23 cellular contexts compared by ENCODE assay signal in the genomic region with DNA sequence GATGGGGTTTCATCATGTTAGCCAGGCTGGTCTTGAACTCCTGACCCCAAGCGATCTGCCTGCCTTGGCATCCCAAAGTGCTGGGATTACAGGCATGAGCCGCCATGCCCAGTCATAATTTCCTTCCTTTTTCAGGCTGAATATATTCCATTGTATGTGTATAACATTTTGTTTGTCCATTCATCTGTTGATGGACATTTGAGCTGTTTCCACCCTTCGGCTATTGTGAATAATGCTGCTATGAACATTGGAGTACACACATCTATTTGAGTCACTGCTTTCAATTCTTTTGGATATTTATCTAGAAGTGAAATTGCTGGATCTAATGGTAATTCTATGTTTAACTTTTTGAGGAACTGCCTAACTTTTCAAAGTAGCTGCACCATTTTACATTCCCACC. TPM values are rescaled to one million over a fixed set of nuclear protein-coding genes. Genes with fewer than 3 reads are reported as not detected.
A peak's percentile ranks its signal among the peaks of the same experiment; 100 is the strongest.
DNase-seq lines count a peak whose midpoint lies in the region; ATAC-seq, FAIRE-seq and TF ChIP-seq lines count a peak whose summit lies in the region.
"Had no signal": no experiment of that assay in that cellular context is flagged by ENCODE, and none has a peak within 500 bp of the region (broad histone marks: within the 10 kb centered on the region; RNA-seq: fewer than 3 reads in every experiment).

No MANE protein-coding gene starts in this region.

- CTCF ChIA-PET in PC-3 (lab: Charles Lee) (interaction anchor here (0.6 kb wide), 1 partner anchor 302 kb away, joined by 5 read pairs; no protein-coding TSS in a partner anchor), endothelial cell of umbilical vein (lab: Charles Lee) (interaction anchor here (0.9 to 1.5 kb wide), 4 partner anchors 8 to 301 kb away, joined by 3 to 4 read pairs (median 3); no protein-coding TSS in a partner anchor)
- CTCF ChIA-PET in CD4-positive, alpha-beta memory T cell (lab: Charles Lee; ENCODE audit: partially characterized antibody): interaction anchor here (1.4 kb wide), 1 partner anchor 24 kb away, joined by 8 read pairs; no protein-coding TSS in a partner anchor

- no peak overlapping the region for H3K4me3 ChIP-seq in PC-3 (ENCODE audit: low read length)
- H3K4me3 ChIP-seq in bronchial epithelial cell (ENCODE audit: low read depth, low read length): no peak overlapping the region
- no peak overlapping the region for H3K4me3 ChIP-seq in endothelial cell of umbilical vein (replicated peaks in 1 of 3; ENCODE audit: insufficient read depth in 1 of 3, low read depth in 1 of 3, low read length in 3 of 3)
- no peak overlapping the region for H3K4me3 ChIP-seq in Peyer's patch
- no peak overlapping the region for H3K4me3 ChIP-seq in CD4-positive, alpha-beta memory T cell (ENCODE audit: low read length in 2 of 2)
- H3K4me3 ChIP-seq: A549; BLaER1 treated with 17β-estradiol and CSF1 and Interleukin-3, amounts not matched to agents 10 nM and 100 nM; HAP-1 had no signal

- no peaks in the 10 kb centered on the region for H3K9me1 ChIP-seq in endothelial cell of umbilical vein (replicated peaks; ENCODE audit: control insufficient read depth, extremely low read depth, insufficient read depth, low read length)

- H3K4me1 ChIP-seq in PC-3 (ENCODE audit: insufficient read depth, low read length): no peaks in the 10 kb centered on the region
- no peaks in the 10 kb centered on the region for H3K4me1 ChIP-seq in endothelial cell of umbilical vein (ENCODE audit: control insufficient read depth, extremely low read depth, insufficient read depth, low read length)
- H3K4me1 ChIP-seq in Peyer's patch: no peaks in the 10 kb centered on the region
- peaks cover 8% of the 10 kb centered on the region for H3K4me1 ChIP-seq in CD4-positive, alpha-beta memory T cell (ENCODE audit: insufficient read depth, low read length)
- H3K4me1 ChIP-seq: A549, Caco-2 had no signal

- peak; percentile 63 for ATAC-seq in PC-3
- ATAC-seq in stimulated activated naive CD8-positive, alpha-beta T cell treated with anti-CD3 and anti-CD28 coated beads, Interleukin-15, amount 100 ng/mL, for 72 hours: no peak
- ATAC-seq: A549 had no signal

- peaks cover 14% of the 10 kb centered on the region for H3K4me1 Mint-ChIP-seq in stimulated activated naive CD8-positive, alpha-beta T cell treated with anti-CD3 and anti-CD28 coated beads, Interleukin-15, amount 100 ng/mL, for 72 hours
- peaks cover 6 to 14% (median 11%) of the 10 kb centered on the region in 4 donors for H3K4me1 Mint-ChIP-seq in CD4-positive, alpha-beta memory T cell

- no peaks in the 10 kb centered on the region for H3K9me3 ChIP-seq in PC-3 (ENCODE audit: low read length)
- no peaks in the 10 kb centered on the region for H3K9me3 ChIP-seq in endothelial cell of umbilical vein (replicated peaks; ENCODE audit: control insufficient read depth, insufficient read depth, low read length)
- H3K9me3 ChIP-seq in Peyer's patch: no peaks in the 10 kb centered on the region
- H3K9me3 ChIP-seq in CD4-positive, alpha-beta memory T cell (ENCODE audit: control insufficient read depth in 1 of 2, low read length in 2 of 2): no peaks in the 10 kb centered on the region
- H3K9me3 ChIP-seq: A549, BE2C, Caco-2, HAP-1 had no signal

- H3K4me3 Mint-ChIP-seq in stimulated activated naive CD8-positive, alpha-beta T cell treated with anti-CD3 and anti-CD28 coated beads, Interleukin-15, amount 100 ng/mL, for 72 hours: no peak overlapping the region
- H3K4me3 Mint-ChIP-seq in CD4-positive, alpha-beta memory T cell: no peak overlapping the region
- H3K4me3 Mint-ChIP-seq: CD4-positive, alpha-beta T cell; HFFc6 had no signal

- H3K27me3 Mint-ChIP-seq in stimulated activated naive CD8-positive, alpha-beta T cell treated with anti-CD3 and anti-CD28 coated beads, Interleukin-15, amount 100 ng/mL, for 72 hours: peaks cover 87% of the 10 kb centered on the region
- peaks cover 50 to 63% of the 10 kb centered on the region in 2 donors for H3K27me3 Mint-ChIP-seq in CD4-positive, alpha-beta memory T cell

- H3F3A ChIP-seq in PC-3 (ENCODE audit: low read length, unreplicated experiment): no peaks in the 10 kb centered on the region

- BruUV-seq in PC-3 (replicated peaks; lab: Mats Ljungman, UMichigan): no TSS peak
- no TSS peak for BruUV-seq in endothelial cell of umbilical vein (replicated peaks; lab: Mats Ljungman, UMichigan)

- H3K9me3 Mint-ChIP-seq in stimulated activated naive CD8-positive, alpha-beta T cell treated with anti-CD3 and anti-CD28 coated beads, Interleukin-15, amount 100 ng/mL, for 72 hours: no peaks in the 10 kb centered on the region
- peaks cover 0 to 4% (median 0%) of the 10 kb centered on the region in 8 donors for H3K9me3 Mint-ChIP-seq in CD4-positive, alpha-beta memory T cell
- H3K9me3 Mint-ChIP-seq: CD4-positive, alpha-beta T cell; HFFc6 had no signal

- no peaks in the 10 kb centered on the region for H3K36me3 ChIP-seq in PC-3 (ENCODE audit: low read depth, low read length)
- no peaks in the 10 kb centered on the region for H3K36me3 ChIP-seq in bronchial epithelial cell (ENCODE audit: control insufficient read depth, insufficient read depth, low read length)
- no peaks in the 10 kb centered on the region for H3K36me3 ChIP-seq in endothelial cell of umbilical vein (ENCODE audit: control insufficient read depth in 2 of 2, extremely low read depth in 1 of 2, insufficient read depth in 2 of 2, low read length in 2 of 2)
- H3K36me3 ChIP-seq in Peyer's patch: no peaks in the 10 kb centered on the region
- H3K36me3 ChIP-seq in CD4-positive, alpha-beta memory T cell (ENCODE audit: insufficient read depth, low read length): no peaks in the 10 kb centered on the region
- H3K36me3 ChIP-seq: BE2C; BLaER1 treated with 17β-estradiol and CSF1 and Interleukin-3, amounts not matched to agents 10 nM and 100 nM; HAP-1 had no signal

- dilution Hi-C loops in endothelial cell of umbilical vein (cut with MboI; ENCODE audit: extremely low pct_ligation_motif_present, low sequenced_read_pairs): no loop called here

- H3K79me2 ChIP-seq in PC-3 (ENCODE audit: low read length) (no peaks in the 10 kb centered on the region), endothelial cell of umbilical vein (ENCODE audit: control insufficient read depth, insufficient read depth, low read length) (no peaks in the 10 kb centered on the region)

- no peak for FAIRE-seq in bronchial epithelial cell (lab: Jason Lieb, UNC)
- FAIRE-seq in endothelial cell of umbilical vein (lab: Jason Lieb, UNC): no peak
- FAIRE-seq: A549, GM12892, H54 had no signal

- H3K27ac ChIP-seq in PC-3 (ENCODE audit: low read length) (peak overlapping the region; percentile 55; the same call in 1 of the 2 replicates), endothelial cell of umbilical vein (ENCODE audit: insufficient read depth, low read depth, low read length) (no peak overlapping the region), Peyer's patch (no peak overlapping the region)
- H3K27ac ChIP-seq in CD4-positive, alpha-beta memory T cell (ENCODE audit: low read depth, low read length): no peak overlapping the region
- H3K27ac ChIP-seq: A549; BLaER1 treated with 17β-estradiol and CSF1 and Interleukin-3, amounts not matched to agents 10 nM and 100 nM had no signal

- no peak overlapping the region for H3K27ac Mint-ChIP-seq in stimulated activated naive CD8-positive, alpha-beta T cell treated with anti-CD3 and anti-CD28 coated beads, Interleukin-15, amount 100 ng/mL, for 72 hours
- H3K27ac Mint-ChIP-seq in CD4-positive, alpha-beta memory T cell: no peak overlapping the region
- H3K27ac Mint-ChIP-seq: CD14-positive monocyte; CD4-positive, alpha-beta T cell; HFFc6 had no signal

- POLR2A ChIA-PET in PC-3 (lab: Charles Lee; ENCODE audit: unreplicated experiment) (no interaction called here), endothelial cell of umbilical vein (lab: Charles Lee) (no interaction called here)
- POLR2A ChIA-PET in CD4-positive, alpha-beta memory T cell (lab: Charles Lee; ENCODE audit: partially characterized antibody): no interaction called here

- peaks cover 17% of the 10 kb centered on the region for H3K27me3 ChIP-seq in PC-3 (ENCODE audit: low read length)
- H3K27me3 ChIP-seq in bronchial epithelial cell (ENCODE audit: control insufficient read depth, insufficient read depth, low read length): peaks cover 12% of the 10 kb centered on the region
- peaks cover 14 to 26% of the 10 kb centered on the region in 2 experiments for H3K27me3 ChIP-seq in endothelial cell of umbilical vein (ENCODE audit: control insufficient read depth in 2 of 2, insufficient read depth in 2 of 2, low read length in 2 of 2)
- H3K27me3 ChIP-seq in Peyer's patch: no peaks in the 10 kb centered on the region
- peaks cover 7% of the 10 kb centered on the region for H3K27me3 ChIP-seq in CD4-positive, alpha-beta memory T cell (ENCODE audit: insufficient read depth, low read length)

- TF ChIP-seq CTCF in PC-3 (conservative IDR thresholded peaks at IDR 0.05; ENCODE audit: low read depth, low read length) (no peak), bronchial epithelial cell (IDR thresholded peaks at IDR 0.05; ENCODE audit: insufficient read depth, low read length, severe bottlenecking) (no peak), endothelial cell of umbilical vein (IDR thresholded peaks at IDR 0.05; ENCODE audit: extremely low read depth in 1 of 2, insufficient read depth in 1 of 2, low read depth in 1 of 2, low read length in 2 of 2) (no peak), Peyer's patch (IDR thresholded peaks at IDR 0.05) (no peak)

- TF ChIP-seq POLR2A in endothelial cell of umbilical vein (IDR thresholded peaks at IDR 0.05; ENCODE audit: low read depth, low read length): no peak
- TF ChIP-seq POLR2A in Peyer's patch (IDR thresholded peaks at IDR 0.05): no peak

- H3K4me2 ChIP-seq in PC-3 (ENCODE audit: low read length) (no peak overlapping the region), endothelial cell of umbilical vein (ENCODE audit: insufficient read depth, low read length) (no peak overlapping the region)
- H3K4me2 ChIP-seq: A549; BLaER1 treated with 17β-estradiol and CSF1 and Interleukin-3, amounts not matched to agents 10 nM and 100 nM had no signal

- H3K9ac ChIP-seq in PC-3 (ENCODE audit: low read length) (no peak overlapping the region), endothelial cell of umbilical vein (replicated peaks; ENCODE audit: extremely low read depth, insufficient read depth, low read length) (no peak overlapping the region)
- H3K9ac ChIP-seq: BLaER1 treated with 17β-estradiol and CSF1 and Interleukin-3, amounts not matched to agents 10 nM and 100 nM had no signal

- no peaks in the 10 kb centered on the region for H3K9me2 ChIP-seq in PC-3 (replicated peaks; ENCODE audit: low read length)

- peak; percentile 49 for DNase-seq in PC-3
- DNase-seq in bronchial epithelial cell (ENCODE audit: low read depth): peak; percentile 38
- peak; percentile 13 for DNase-seq in endothelial cell of umbilical vein (ENCODE audit: low read depth, low spot score)
- peak; percentile 40 for DNase-seq in pulmonary artery endothelial cell (ENCODE audit: low read depth, low spot score)
- DNase-seq in stimulated activated naive CD8-positive, alpha-beta T cell treated with anti-CD3 and anti-CD28 coated beads, Interleukin-15, amount 100 ng/mL, for 72 hours: no peak
- DNase-seq in Peyer's patch: no peak
- DNase-seq in CD4-positive, alpha-beta memory T cell: no peak
- DNase-seq: 8988T; ACHN; AML-193; BE2C; Caco-2; CD4-positive, alpha-beta T cell; DMS153; DND-41; GOT3; HFFc6 had no signal

- intact Hi-C loops in PC-3 (cut with micrococcal nuclease): no loop called here
- intact Hi-C loops in endothelial cell of umbilical vein (cut with micrococcal nuclease): no loop called here
- intact Hi-C loops in CD4-positive, alpha-beta memory T cell (cut with micrococcal nuclease): no loop called here

- no peaks in the 10 kb centered on the region for H3K36me3 Mint-ChIP-seq in CD4-positive, alpha-beta memory T cell

- H2AFZ ChIP-seq in PC-3 (ENCODE audit: low read length) (no peak overlapping the region), endothelial cell of umbilical vein (ENCODE audit: low read depth, low read length) (no peak overlapping the region)

- H4K20me1 ChIP-seq in PC-3 (ENCODE audit: low read length) (no peaks in the 10 kb centered on the region), endothelial cell of umbilical vein (replicated peaks; ENCODE audit: control insufficient read depth, extremely low read depth, insufficient read depth, low read length) (no peaks in the 10 kb centered on the region)
- H4K20me1 ChIP-seq: BLaER1 treated with 17β-estradiol and CSF1 and Interleukin-3, amounts not matched to agents 10 nM and 100 nM had no signal

RNA-seq across cellular contexts. Expression of a gene that starts 34.6 kb away (rescaled TPM):
- total RNA-seq in PC-3 (2014; rRNA removed): not detected in 2 replicates
- total RNA-seq in bronchial epithelial cell: not detected in 2 replicates
- not detected in 2 replicates for total RNA-seq in endothelial cell of umbilical vein
- polyA plus RNA-seq in endothelial cell of umbilical vein: 0.10 TPM in 1 of 2 replicates, not detected in the other
- 0.03 TPM in 2 replicates for polyA plus RNA-seq in endothelial cell of umbilical vein (2011; cell fraction: cytosol; rRNA removed)
- polyA plus RNA-seq in endothelial cell of umbilical vein (2011; cell fraction: nucleus; rRNA removed): 0.07 TPM in 1 of 2 replicates, not detected in the other
- polyA plus RNA-seq in endothelial cell of umbilical vein (2012): not detected in 2 replicates
- 0.44 TPM in 1 of 2 replicates, not detected in the other for polyA minus RNA-seq in endothelial cell of umbilical vein
- not detected for polyA minus RNA-seq in endothelial cell of umbilical vein (2011; cell fraction: cytosol; rRNA and poly(A)+ RNA removed)
- not detected in 2 replicates for polyA minus RNA-seq in endothelial cell of umbilical vein (2011; cell fraction: nucleus; rRNA and poly(A)+ RNA removed)
- 0.60 and 1.8 TPM in 2 replicates for total RNA-seq in pulmonary artery endothelial cell
- total RNA-seq in Peyer's patch: 1 to 10 TPM in 3 of 4 donors, not detected in 1; 1.6 to 4.8 (median 3.2) TPM
- total RNA-seq in CD4-positive, alpha-beta memory T cell: not detected
- not detected for polyA plus RNA-seq in CD4-positive, alpha-beta memory T cell
- total RNA-seq: CD4-positive, alpha-beta T cell; HFFc6 had no signal
- polyA plus RNA-seq: CD14-positive monocyte had no signal

Comparison
In these comparisons a context has a peak if more than half of its experiments do, and no peak if none do; other contexts are left out.
1. DNase-seq: peak in PC-3 (single experiment), bronchial epithelial cell (single experiment), endothelial cell of umbilical vein (single experiment) and pulmonary artery endothelial cell (single experiment); none in stimulated activated naive CD8-positive, alpha-beta T cell treated with anti-CD3 and anti-CD28 coated beads, Interleukin-15, amount 100 ng/mL, for 72 hours (0 of 2), Peyer's patch (0 of 3) and CD4-positive, alpha-beta memory T cell (0 of 5).